ENCODE assay signal across 17 cellular contexts in genomic region chr5:142314606-142315005, GRCh38. TPM values are rescaled to one million over a fixed set of nuclear protein-coding genes. Genes with fewer than 3 reads are reported as not detected.
DNase-seq lines count a peak whose midpoint lies in the region; ATAC-seq and TF ChIP-seq lines count a peak whose summit lies in the region.
"Had no signal": no experiment of that assay in that cellular context is flagged by ENCODE, and none has a peak within 500 bp of the region (broad histone marks: within the 10 kb centered on the region; RNA-seq: fewer than 3 reads in every experiment).

No MANE protein-coding gene starts in this region.

- WGBS in mesodermal cell (ENCODE audit: insufficient coverage in 2 of 2), 2 experiments, result 91 to 95% methylated on average over 10 to 18 of the region's 18 CpGs

- H3K9me3 ChIP-seq in mesodermal cell (ENCODE audit: control insufficient read depth, low read length), result no peaks in the 10 kb centered on the region
- H3K9me3 ChIP-seq: HAP-1 had no signal

- H3K27me3 Mint-ChIP-seq in natural killer cell treated with Interleukin-12 subunit alpha and Interleukin-12 subunit beta and Interleukin-15 and Interleukin-18, amount 100 ng/mL, for 72 hours, result no peaks in the 10 kb centered on the region
- peaks cover 0 to 6% of the 10 kb centered on the region in 2 donors for H3K27me3 Mint-ChIP-seq in natural killer cell (ENCODE audit: low read depth in 2 of 2)

- H3K27ac ChIP-seq in coronary artery, result peak overlapping the region; percentile 37 to 81
- H3K27ac ChIP-seq in mesodermal cell (ENCODE audit: low read depth, low read length, severe bottlenecking), result no peak overlapping the region
- H3K27ac ChIP-seq: HL-60 had no signal

- no peaks in the 10 kb centered on the region for H3K36me3 Mint-ChIP-seq in natural killer cell treated with Interleukin-12 subunit alpha and Interleukin-12 subunit beta and Interleukin-15 and Interleukin-18, amount 100 ng/mL, for 72 hours
- H3K36me3 Mint-ChIP-seq in natural killer cell, result no peaks in the 10 kb centered on the region

- ATAC-seq in natural killer cell treated with Interleukin-12 subunit alpha and Interleukin-12 subunit beta and Interleukin-15 and Interleukin-18, amount 100 ng/mL, for 72 hours, result peak; percentile 19 to 29
- ATAC-seq in natural killer cell, result no peak
- ATAC-seq in HG02763 (IDR thresholded peaks at IDR 0.05; ENCODE audit: unreplicated experiment), result no peak
- ATAC-seq in GM21447 (IDR thresholded peaks at IDR 0.05; ENCODE audit: unreplicated experiment), result no peak

- intact Hi-C loops in natural killer cell (cut with micrococcal nuclease), result no loop called here

- DNase-seq in natural killer cell treated with Interleukin-12 subunit alpha and Interleukin-12 subunit beta and Interleukin-15 and Interleukin-18, amount 100 ng/mL, for 72 hours (ENCODE audit: low spot score), result no peak
- DNase-seq in natural killer cell, result no peak
- DNase-seq in coronary artery (ENCODE audit: low spot score), result no peak
- no peak for DNase-seq in activated CD4-positive, CD25-positive, alpha-beta regulatory T cell treated with anti-CD3 and anti-CD28 coated beads, Interleukin-2, amount 50 U/mL, for 72 hours
- DNase-seq: COR-L47, DMS153, MV-4-11, NCI-H1436, NCI-H2029, NCI-H2171, NCI-H446, NCI-H69 had no signal

- no peaks in the 10 kb centered on the region for H3K9me3 Mint-ChIP-seq in natural killer cell treated with Interleukin-12 subunit alpha and Interleukin-12 subunit beta and Interleukin-15 and Interleukin-18, amount 100 ng/mL, for 72 hours
- H3K9me3 Mint-ChIP-seq in natural killer cell, result no peaks in the 10 kb centered on the region

- H3K4me3 ChIP-seq in coronary artery (no peak overlapping the region), mesodermal cell (ENCODE audit: extremely low read depth, insufficient read depth, low read length, poor library complexity, severe bottlenecking) (peak overlapping the region; percentile 2)
- H3K4me3 ChIP-seq: HAP-1 had no signal

- peaks cover 83% of the 10 kb centered on the region for H3K4me1 ChIP-seq in mesodermal cell (ENCODE audit: control insufficient read depth, insufficient read depth, low read length, poor library complexity, severe bottlenecking)
- H3K4me1 ChIP-seq: HAP-1 had no signal

- TF ChIP-seq CTCF in natural killer cell (IDR thresholded peaks at IDR 0.05), result no peak
- no peak for TF ChIP-seq CTCF in coronary artery (IDR thresholded peaks at IDR 0.05)

- H3K4me3 Mint-ChIP-seq in natural killer cell treated with Interleukin-12 subunit alpha and Interleukin-12 subunit beta and Interleukin-15 and Interleukin-18, amount 100 ng/mL, for 72 hours, result no peak overlapping the region
- no peak overlapping the region for H3K4me3 Mint-ChIP-seq in natural killer cell

- no peak overlapping the region for H3K27ac Mint-ChIP-seq in natural killer cell treated with Interleukin-12 subunit alpha and Interleukin-12 subunit beta and Interleukin-15 and Interleukin-18, amount 100 ng/mL, for 72 hours
- no peak overlapping the region for H3K27ac Mint-ChIP-seq in natural killer cell

- peaks cover 0 to 26% of the 10 kb centered on the region in 2 donors for H3K4me1 Mint-ChIP-seq in natural killer cell treated with Interleukin-12 subunit alpha and Interleukin-12 subunit beta and Interleukin-15 and Interleukin-18, amount 100 ng/mL, for 72 hours (ENCODE audit: low read depth in 2 of 2)
- peaks cover 0 to 12% of the 10 kb centered on the region in 2 donors for H3K4me1 Mint-ChIP-seq in natural killer cell

- peaks cover 100% of the 10 kb centered on the region for H3K36me3 ChIP-seq in mesodermal cell (ENCODE audit: control insufficient read depth, insufficient read depth, low read length)
- H3K36me3 ChIP-seq: HAP-1 had no signal

RNA-seq across cellular contexts. Expression of gene SPRY4, which starts 10.2 kb away (rescaled TPM):
- total RNA-seq in natural killer cell treated with Interleukin-12 subunit alpha and Interleukin-12 subunit beta and Interleukin-15 and Interleukin-18, amount 100 ng/mL, for 72 hours, result 1 to 10 TPM; 2.5 to 4.6 TPM
- total RNA-seq in natural killer cell, result 1 to 10 TPM in 1 of 3 donors, under 1 TPM in 2; 0.20 to 1.3 (median 0.40) TPM
- 147 TPM for polyA plus RNA-seq in mesodermal cell (2013, experiment 1 of 2)
- polyA plus RNA-seq in mesodermal cell (2013, experiment 2 of 2), result 117 TPM

Comparison
In these comparisons a context has a peak if more than half of its experiments do, and no peak if none do; other contexts are left out.
1. ATAC-seq: peak in natural killer cell treated with Interleukin-12 subunit alpha and Interleukin-12 subunit beta and Interleukin-15 and Interleukin-18, amount 100 ng/mL, for 72 hours (2 of 2); none in natural killer cell (0 of 3), HG02763 (single experiment) and GM21447 (single experiment).